8 cellular contexts compared by ENCODE assay signal in the genomic region with DNA sequence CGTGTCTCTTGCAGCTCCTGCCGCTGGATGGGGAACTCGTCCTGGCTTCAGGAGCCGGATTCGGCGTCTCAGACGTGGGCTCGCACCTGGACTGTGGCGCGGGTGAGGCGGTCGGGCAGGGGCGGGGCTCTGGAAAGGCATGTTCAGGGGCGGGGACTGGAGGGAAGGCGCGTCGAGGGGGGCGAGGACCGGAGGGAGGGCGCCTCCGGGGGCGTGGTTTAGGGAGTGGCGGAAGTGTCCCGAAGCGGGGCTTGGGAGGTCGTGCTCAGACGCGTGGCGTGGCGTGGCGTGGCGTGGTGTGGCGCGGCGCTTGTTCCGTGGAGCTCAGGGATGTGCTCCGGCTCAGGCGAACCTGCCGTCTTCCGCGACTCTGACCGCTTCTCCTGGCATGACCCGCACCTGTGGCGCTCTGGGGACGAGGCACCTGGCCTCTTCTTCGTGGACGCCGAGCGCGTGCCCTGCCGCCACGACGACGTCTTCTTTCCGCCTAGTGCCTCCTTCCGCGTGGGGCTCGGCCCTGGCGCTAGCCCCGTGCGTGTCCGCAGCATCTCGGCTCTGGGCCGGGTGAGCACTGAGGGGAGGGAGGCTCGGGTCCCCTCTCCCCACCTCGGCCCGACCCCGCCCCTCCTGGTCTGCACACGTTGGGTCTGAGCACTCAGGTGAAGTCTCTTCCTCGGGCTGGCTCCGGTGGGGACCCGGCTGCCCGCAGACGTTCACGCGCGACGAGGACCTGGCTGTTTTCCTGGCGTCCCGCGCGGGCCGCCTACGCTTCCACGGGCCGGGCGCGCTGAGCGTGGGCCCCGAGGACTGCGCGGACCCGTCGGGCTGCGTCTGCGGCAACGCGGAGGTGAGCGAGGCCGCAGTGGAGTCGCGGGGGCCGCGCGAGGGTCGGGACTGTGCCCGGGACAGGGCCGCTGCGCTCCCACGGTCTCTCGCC. TPM values are rescaled to one million over a fixed set of nuclear protein-coding genes. Genes with fewer than 3 reads are reported as not detected.
DNase-seq lines count a peak whose midpoint lies in the region; ATAC-seq, FAIRE-seq and TF ChIP-seq lines count a peak whose summit lies in the region.

No MANE protein-coding gene starts in this region.

- H3K4me3 Mint-ChIP-seq in activated T-cell treated with anti-CD3 and anti-CD28 coated beads, Interleukin-2, amount 50 U/mL, for 4 hours: peak overlapping the region; percentile 68

- H3K27me3 Mint-ChIP-seq in activated T-cell treated with anti-CD3 and anti-CD28 coated beads, Interleukin-2, amount 50 U/mL, for 4 hours (ENCODE audit: low read depth): peaks cover 25% of the 10 kb centered on the region

- no peak for TF ChIP-seq CTCF in D721Med (IDR thresholded peaks at IDR 0.05; ENCODE audit: insufficient read depth, missing control alignments)
- TF ChIP-seq CTCF in HFF-Myc (IDR thresholded peaks at IDR 0.05; ENCODE audit: low read depth, low read length, missing control alignments): no peak

- H3K36me3 Mint-ChIP-seq in activated T-cell treated with anti-CD3 and anti-CD28 coated beads, Interleukin-2, amount 50 U/mL, for 4 hours (ENCODE audit: insufficient read depth): no peaks in the 10 kb centered on the region

- FAIRE-seq in D721Med (lab: Jason Lieb, UNC): no peak

- H3K4me1 Mint-ChIP-seq in activated T-cell treated with anti-CD3 and anti-CD28 coated beads, Interleukin-2, amount 50 U/mL, for 4 hours (ENCODE audit: low read depth): peaks cover 10% of the 10 kb centered on the region

- peak; percentile 77 to 78 for ATAC-seq in activated T-cell treated with anti-CD3 and anti-CD28 coated beads, Interleukin-2, amount 50 U/mL, for 4 hours
- no peak for ATAC-seq in GM21381 (IDR thresholded peaks at IDR 0.05; ENCODE audit: unreplicated experiment)

- peak overlapping the region; percentile 29 for H3K4me3 ChIP-seq in HFF-Myc (replicated peaks; ENCODE audit: low read depth, low read length)

- H3K9me3 Mint-ChIP-seq in activated T-cell treated with anti-CD3 and anti-CD28 coated beads, Interleukin-2, amount 50 U/mL, for 4 hours: no peaks in the 10 kb centered on the region

- DNase-seq in D721Med (ENCODE audit: insufficient read length, low spot score) (peak; percentile 96), HFF-Myc (ENCODE audit: extremely low read depth, low read depth) (no peak), NCI-H510A (lab: John Stamatoyannopoulos, UW) (peak; percentile 71), germinal center (ENCODE audit: low spot score) (peak; percentile 89), retina (peak; percentile 75), dedifferentiated amniotic fluid mesenchymal stem cell (ENCODE audit: extremely low spot score) (no peak)
- peak; percentile 78 for DNase-seq in activated T-cell treated with anti-CD3 and anti-CD28 coated beads, Interleukin-2, amount 50 U/mL, for 4 hours

RNA-seq across cellular contexts. Expression of a gene that starts 6.2 kb away (rescaled TPM):
- 1 to 10 TPM; 1.7 to 2.2 (median 2.0) TPM for total RNA-seq in activated T-cell treated with anti-CD3 and anti-CD28 coated beads, Interleukin-2, amount 50 U/mL, for 4 hours

Comparison
In these comparisons a context has a peak if more than half of its experiments do, and no peak if none do; other contexts are left out.
1. DNase-seq: peak in D721Med (single experiment), NCI-H510A (single experiment), activated T-cell treated with anti-CD3 and anti-CD28 coated beads, Interleukin-2, amount 50 U/mL, for 4 hours (single experiment), germinal center (single experiment) and retina (single experiment); none in HFF-Myc (single experiment) and dedifferentiated amniotic fluid mesenchymal stem cell (single experiment).